Comparison of ENCODE assay signal across 18 cellular contexts in the genomic region with DNA sequence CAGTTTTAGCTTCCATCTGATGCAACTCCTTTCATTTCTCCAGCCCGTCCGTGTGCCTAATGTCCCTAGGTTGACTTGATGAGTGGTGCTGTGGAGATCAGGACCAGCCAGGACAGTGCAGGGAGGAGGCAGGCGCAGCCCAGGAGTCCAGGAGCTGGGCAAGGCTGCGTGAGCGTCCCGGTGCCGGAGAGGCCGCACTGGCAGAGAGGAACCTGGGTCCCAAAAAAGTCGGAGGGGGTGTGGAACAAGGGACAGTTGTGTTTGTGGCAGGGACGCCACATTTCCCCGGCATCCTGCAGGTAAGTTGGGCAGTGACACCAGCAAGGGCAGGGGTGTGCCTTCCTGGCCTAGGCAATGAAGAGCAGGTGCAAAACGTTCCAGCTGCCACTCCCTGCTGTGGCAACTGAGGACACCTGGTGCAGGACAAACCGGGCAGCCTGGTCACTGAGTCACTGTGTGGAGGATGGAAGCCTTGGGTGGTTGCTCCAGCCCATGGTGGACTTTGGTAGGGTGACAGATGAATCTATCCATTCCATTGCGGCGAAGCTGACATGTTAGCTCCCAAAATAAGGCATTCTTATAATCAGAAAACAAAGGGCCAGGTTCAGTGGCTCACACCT.
"Had no signal": no experiment of that assay in that cellular context is flagged by ENCODE, and none has a peak within 500 bp of the region (broad histone marks: within the 10 kb centered on the region; RNA-seq: fewer than 3 reads in every experiment).

No MANE protein-coding gene starts in this region.

- H3K4me1 ChIP-seq: esophagus muscularis mucosa, left ventricle myocardium inferior, prostate gland, suprapubic skin had no signal

- H3K27me3 ChIP-seq: esophagus muscularis mucosa, suprapubic skin had no signal

- DNase-seq: activated CD4-positive, alpha-beta T cell treated with anti-CD3 and anti-CD28 coated beads for 48 hours; activated CD8-positive, alpha-beta T cell treated with anti-CD3 and anti-CD28 coated beads for 36 hours; activated gamma-delta T cell; activated T-cell treated with anti-CD3 and anti-CD28 coated beads, Interleukin-2, amount 50 U/mL, for 4 hours; amniotic stem cell; hippocampal formation; left ventricle myocardium inferior; mesenchymal stem cell; right cardiac atrium; stimulated activated naive CD8-positive, alpha-beta T cell treated with anti-CD3 and anti-CD28 coated beads, Interleukin-15, Interleukin-2, amounts not matched to agents 100 U/mL and 50 U/mL, for 24 hours; T-helper 2 cell; trophoblast cell had no signal

- H3K27ac ChIP-seq: esophagus muscularis mucosa, left ventricle myocardium inferior, prostate gland, suprapubic skin had no signal

- FAIRE-seq: colon, endometrium, keratinocyte had no signal

- H3K4me3 ChIP-seq: esophagus muscularis mucosa, left ventricle myocardium inferior, prostate gland, suprapubic skin had no signal

- H3K36me3 ChIP-seq: prostate gland had no signal

- H3K9me3 ChIP-seq: esophagus muscularis mucosa, left ventricle myocardium inferior, prostate gland, suprapubic skin had no signal
